Comparison of ENCODE assay signal across 9 cellular contexts in the genomic region with DNA sequence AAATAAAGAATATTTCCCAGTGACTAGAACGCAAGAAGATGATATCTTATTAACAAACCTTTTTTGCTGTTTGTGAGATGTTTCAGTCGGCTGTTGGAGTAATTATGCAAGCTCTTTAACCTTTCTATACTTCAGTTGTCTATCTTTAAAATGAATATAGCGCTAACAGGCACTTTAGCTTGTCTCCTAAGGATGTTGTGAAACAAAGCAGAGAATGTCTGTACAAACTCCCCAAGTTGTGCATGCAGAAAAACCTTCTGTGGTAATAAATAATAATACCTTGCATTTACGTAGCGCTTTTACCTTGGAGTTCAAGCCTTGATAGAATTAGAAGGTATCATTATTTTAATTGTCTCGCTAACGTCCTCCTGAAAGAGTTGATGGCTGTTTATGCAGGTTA. TPM values are rescaled to one million over a fixed set of nuclear protein-coding genes. Genes with fewer than 3 reads are reported as not detected.
DNase-seq lines count a peak whose midpoint lies in the region; ATAC-seq, FAIRE-seq and TF ChIP-seq lines count a peak whose summit lies in the region.
"Had no signal": no experiment of that assay in that cellular context is flagged by ENCODE, and none has a peak within 500 bp of the region (broad histone marks: within the 10 kb centered on the region; RNA-seq: fewer than 3 reads in every experiment).

No MANE protein-coding gene starts in this region.

- H3K4me3 Mint-ChIP-seq in activated naive CD4-positive, alpha-beta T cell treated with anti-CD3 and anti-CD28 coated beads, Interleukin-2, amount 10 ng/mL, durations not matched to agents 7 days and 5 days, result peak overlapping the region; percentile 76
- H3K4me3 Mint-ChIP-seq in activated naive CD8-positive, alpha-beta T cell treated with anti-CD3 and anti-CD28 coated beads, Interleukin-2, amount 50 U/mL, for 24 hours, result peak overlapping the region; percentile 73

- no peaks in the 10 kb centered on the region for H3K9me3 Mint-ChIP-seq in activated naive CD4-positive, alpha-beta T cell treated with anti-CD3 and anti-CD28 coated beads, Interleukin-2, amount 10 ng/mL, durations not matched to agents 7 days and 5 days
- H3K9me3 Mint-ChIP-seq in activated naive CD4-positive, alpha-beta T cell treated with anti-CD3 and anti-CD28 coated beads, Interleukin-2, amount 50 U/mL, for 72 hours, result no peaks in the 10 kb centered on the region
- H3K9me3 Mint-ChIP-seq in activated naive CD8-positive, alpha-beta T cell treated with anti-CD3 and anti-CD28 coated beads, Interleukin-2, amount 50 U/mL, for 24 hours, result no peaks in the 10 kb centered on the region

- no peak overlapping the region for H2BK120ac ChIP-seq in mesendoderm (ENCODE audit: low read depth, low read length)

- H3K79me2 ChIP-seq in mesendoderm (ENCODE audit: control insufficient read depth, insufficient read depth, low read length), result peaks cover 26% of the 10 kb centered on the region

- no peaks in the 10 kb centered on the region for H3K36me3 ChIP-seq in mesendoderm (ENCODE audit: control insufficient read depth, insufficient read depth, low read length)
- no peaks in the 10 kb centered on the region for H3K36me3 ChIP-seq in tibial artery

- no peak overlapping the region for H2BK5ac ChIP-seq in mesendoderm (ENCODE audit: low read length)

- TF ChIP-seq CTCF in tibial artery (IDR thresholded peaks at IDR 0.05), result no peak

- H3K4me3 ChIP-seq in mesendoderm (ENCODE audit: low read length), result no peak overlapping the region
- no peak overlapping the region for H3K4me3 ChIP-seq in tibial artery

- H3K36me3 Mint-ChIP-seq in activated naive CD4-positive, alpha-beta T cell treated with anti-CD3 and anti-CD28 coated beads, Interleukin-2, amount 10 ng/mL, durations not matched to agents 7 days and 5 days, result peaks cover 17% of the 10 kb centered on the region
- H3K36me3 Mint-ChIP-seq in activated naive CD4-positive, alpha-beta T cell treated with anti-CD3 and anti-CD28 coated beads, Interleukin-2, amount 50 U/mL, for 72 hours, result peaks cover 16 to 23% of the 10 kb centered on the region in 2 donors
- H3K36me3 Mint-ChIP-seq in activated naive CD8-positive, alpha-beta T cell treated with anti-CD3 and anti-CD28 coated beads, Interleukin-2, amount 50 U/mL, for 24 hours (ENCODE audit: low read depth), result peaks cover 15% of the 10 kb centered on the region

- H3K56ac ChIP-seq in mesendoderm (ENCODE audit: low read length), result peak overlapping the region; percentile 92

- H3K27me3 ChIP-seq in mesendoderm (ENCODE audit: insufficient read depth, low read length, poor library complexity) (peaks cover 1% of the 10 kb centered on the region), tibial artery (no peaks in the 10 kb centered on the region)

- no peak for ATAC-seq in activated naive CD4-positive, alpha-beta T cell treated with anti-CD3 and anti-CD28 coated beads, Interleukin-2, amount 50 U/mL, for 72 hours
- no peak for ATAC-seq in activated naive CD8-positive, alpha-beta T cell treated with anti-CD3 and anti-CD28 coated beads, Interleukin-2, amount 50 U/mL, for 24 hours

- H3K27ac Mint-ChIP-seq in activated naive CD4-positive, alpha-beta T cell treated with anti-CD3 and anti-CD28 coated beads, Interleukin-2, amount 10 ng/mL, durations not matched to agents 7 days and 5 days, result peak overlapping the region; percentile 91
- no peak overlapping the region for H3K27ac Mint-ChIP-seq in activated naive CD4-positive, alpha-beta T cell treated with anti-CD3 and anti-CD28 coated beads, Interleukin-2, amount 50 U/mL, for 72 hours
- H3K27ac Mint-ChIP-seq in activated naive CD8-positive, alpha-beta T cell treated with anti-CD3 and anti-CD28 coated beads, Interleukin-2, amount 50 U/mL, for 24 hours, result peak overlapping the region; percentile 68

- H3K18ac ChIP-seq in mesendoderm (ENCODE audit: low read length), result no peak overlapping the region

- no peak overlapping the region for H3K4ac ChIP-seq in mesendoderm (ENCODE audit: low read depth, low read length)

- peaks cover 28% of the 10 kb centered on the region for H3K4me1 Mint-ChIP-seq in activated naive CD4-positive, alpha-beta T cell treated with anti-CD3 and anti-CD28 coated beads, Interleukin-2, amount 10 ng/mL, durations not matched to agents 7 days and 5 days
- H3K4me1 Mint-ChIP-seq in activated naive CD8-positive, alpha-beta T cell treated with anti-CD3 and anti-CD28 coated beads, Interleukin-2, amount 50 U/mL, for 24 hours, result peaks cover 27% of the 10 kb centered on the region

- DNase-seq in activated naive CD4-positive, alpha-beta T cell treated with anti-CD3 and anti-CD28 coated beads, Interleukin-2, amount 10 ng/mL, durations not matched to agents 7 days and 5 days, result no peak
- DNase-seq in activated naive CD4-positive, alpha-beta T cell treated with anti-CD3 and anti-CD28 coated beads, Interleukin-2, amount 50 U/mL, for 72 hours (ENCODE audit: low spot score in 2 of 2), result no peak
- DNase-seq in activated naive CD8-positive, alpha-beta T cell treated with anti-CD3 and anti-CD28 coated beads, Interleukin-2, amount 50 U/mL, for 24 hours, result no peak
- DNase-seq in mesendoderm, result no peak
- DNase-seq in tibial artery, result no peak
- DNase-seq in mesenteric fat pad (ENCODE audit: low spot score), result no peak
- DNase-seq in HTR-8/SVneo (ENCODE audit: insufficient read length, low spot score), result no peak
- no peak for DNase-seq in stimulated activated CD4-positive, alpha-beta T cell treated with anti-CD3 and anti-CD28 coated beads, Interleukin-4, amount 100 ng/mL, for 1 hour
- DNase-seq: NCI-H1694 treated with DMSO at 0.1 percent for 48 hours had no signal

- no peak overlapping the region for H2BK15ac ChIP-seq in mesendoderm (replicated peaks; ENCODE audit: low read depth)

- H3K9me3 ChIP-seq in tibial artery, result no peaks in the 10 kb centered on the region

- no peak for FAIRE-seq in HTR-8/SVneo (lab: Jason Lieb, UNC)

- peak overlapping the region; percentile 77 for H3K9ac ChIP-seq in mesendoderm (ENCODE audit: low read length)

- H3K79me1 ChIP-seq in mesendoderm (ENCODE audit: low read length), result peaks cover 3% of the 10 kb centered on the region

- CTCF ChIA-PET in activated naive CD4-positive, alpha-beta T cell treated with anti-CD3 and anti-CD28 coated beads, Interleukin-2, amount 10 ng/mL, durations not matched to agents 7 days and 5 days (lab: Charles Lee), result interaction anchor here (1.3 to 1.4 kb wide), 2 partner anchors 35 to 36 kb away, joined by 5 read pairs; no protein-coding TSS in a partner anchor

- peak overlapping the region; percentile 73 for H3K4me2 ChIP-seq in mesendoderm (ENCODE audit: low read length)

- intact Hi-C loops in tibial artery (cut with DNase I; ENCODE audit: low total_unique reads), result no loop called here

- no CpG with 5 or more reads among the region's 7 CpGs for WGBS in mesendoderm (ENCODE audit: extremely low coverage, insufficient coverage, low lambda C conversion rate)

- no peak overlapping the region for H4K5ac ChIP-seq in mesendoderm (ENCODE audit: low read length)

- no peak overlapping the region for H4K8ac ChIP-seq in mesendoderm (ENCODE audit: low read depth, low read length)

- no peaks in the 10 kb centered on the region for H3K4me1 ChIP-seq in mesendoderm (ENCODE audit: control insufficient read depth, low read depth, low read length)
- peaks cover 0 to 16% (median 7%) of the 10 kb centered on the region in 4 donors for H3K4me1 ChIP-seq in tibial artery

- no peak overlapping the region for H2AK5ac ChIP-seq in mesendoderm (ENCODE audit: low read length)

- peak overlapping the region; percentile 2 for H3K23ac ChIP-seq in mesendoderm (ENCODE audit: low read length)

- peaks cover 25% of the 10 kb centered on the region for H3K27me3 Mint-ChIP-seq in activated naive CD4-positive, alpha-beta T cell treated with anti-CD3 and anti-CD28 coated beads, Interleukin-2, amount 10 ng/mL, durations not matched to agents 7 days and 5 days
- H3K27me3 Mint-ChIP-seq in activated naive CD8-positive, alpha-beta T cell treated with anti-CD3 and anti-CD28 coated beads, Interleukin-2, amount 50 U/mL, for 24 hours, result no peaks in the 10 kb centered on the region

- H3K27ac ChIP-seq in mesendoderm (ENCODE audit: low read depth, low read length) (no peak overlapping the region), tibial artery (peak overlapping the region; percentile 89 to 95)

RNA-seq across cellular contexts. Expression of a gene that starts 1.9 kb away (rescaled TPM):
- total RNA-seq in activated naive CD4-positive, alpha-beta T cell treated with anti-CD3 and anti-CD28 coated beads, Interleukin-2, amount 50 U/mL, for 72 hours, result 10 to 100 TPM; 82.7 to 97.5 TPM
- polyA plus RNA-seq in mesendoderm (2013, experiment 1 of 2), result 37.4 TPM
- 35.7 TPM for polyA plus RNA-seq in mesendoderm (2013, experiment 2 of 2)
- 77.3 TPM for total RNA-seq in mesenteric fat pad

Comparison
In these comparisons a context has a peak if more than half of its experiments do, and no peak if none do; other contexts are left out.
1. H3K27ac Mint-ChIP-seq: peak in activated naive CD4-positive, alpha-beta T cell treated with anti-CD3 and anti-CD28 coated beads, Interleukin-2, amount 10 ng/mL, durations not matched to agents 7 days and 5 days (single experiment) and activated naive CD8-positive, alpha-beta T cell treated with anti-CD3 and anti-CD28 coated beads, Interleukin-2, amount 50 U/mL, for 24 hours (single experiment); none in activated naive CD4-positive, alpha-beta T cell treated with anti-CD3 and anti-CD28 coated beads, Interleukin-2, amount 50 U/mL, for 72 hours (0 of 2).